In genomic region chr6:118198746-118199145, GRCh38 we compare ENCODE assay signal across 22 cellular contexts.
A peak's percentile ranks its signal among the peaks of the same experiment; 100 is the strongest.
DNase-seq lines count a peak whose midpoint lies in the region; ATAC-seq and TF ChIP-seq lines count a peak whose summit lies in the region.
"Had no signal": no experiment of that assay in that cellular context is flagged by ENCODE, and none has a peak within 500 bp of the region (broad histone marks: within the 10 kb centered on the region; RNA-seq: fewer than 3 reads in every experiment).

No MANE protein-coding gene starts in this region.

- H3K36me3 ChIP-seq in MG63, result no peaks in the 10 kb centered on the region
- H3K36me3 ChIP-seq in heart right ventricle, result no peaks in the 10 kb centered on the region
- H3K36me3 ChIP-seq: ascending aorta, prostate gland had no signal

- peaks cover 0 to 2% (median 0%) of the 10 kb centered on the region in 9 donors for H3K4me1 ChIP-seq in heart right ventricle
- H3K4me1 ChIP-seq: prostate gland had no signal

- peak; percentile 12 for DNase-seq in AG20443 (ENCODE audit: low spot score)
- peak; percentile 29 for DNase-seq in MG63
- peak; percentile 3 to 34 for DNase-seq in cardiac fibroblast (ENCODE audit: low read depth in 2 of 2)
- peak; percentile 17 for DNase-seq in kidney tubule cell (ENCODE audit: low spot score)
- DNase-seq in CD1c-positive myeloid dendritic cell (ENCODE audit: extremely low spot score), result no peak
- DNase-seq in heart right ventricle, result no peak
- DNase-seq in anterior cingulate cortex (lab: John Stamatoyannopoulos, UW), result no peak
- no peak for DNase-seq in SHP77 (lab: John Stamatoyannopoulos, UW)
- DNase-seq: activated CD4-positive, alpha-beta T cell treated with anti-CD3 and anti-CD28 coated beads, Interleukin-2, amount 50 U/mL, for 48 hours; activated naive CD4-positive, alpha-beta T cell; activated T-cell treated with anti-CD3 and anti-CD28 coated beads for 4 hours; C1 segment of cervical spinal cord; kidney; midbrain; NCI-H2029; NCI-H510A; nephron progenitor cell; Right ventricle myocardium superior; stimulated activated CD4-positive, alpha-beta T cell treated with anti-CD3 and anti-CD28 coated beads, Interleukin-12 subunit alpha, Interleukin-12 subunit beta, amount 100 ng/mL, for 4 hours; T-cell had no signal

- TF ChIP-seq CTCF in cardiac fibroblast (IDR thresholded peaks at IDR 0.05; ENCODE audit: low read depth, low read length), result no peak
- no peak for TF ChIP-seq CTCF in heart right ventricle (IDR thresholded peaks at IDR 0.05)

- intact Hi-C loops in heart right ventricle (cut with DNase I), result no loop called here

- WGBS in heart right ventricle, 2 donors, result 43 to 56% methylated on average over 1 of the region's 1 CpG

- H3K9me3 ChIP-seq in MG63, result no peaks in the 10 kb centered on the region
- no peaks in the 10 kb centered on the region for H3K9me3 ChIP-seq in heart right ventricle
- H3K9me3 ChIP-seq: ascending aorta, prostate gland had no signal

- no peak for ATAC-seq in heart right ventricle
- ATAC-seq: T-cell had no signal

- H3K27me3 ChIP-seq in MG63, result no peaks in the 10 kb centered on the region
- H3K27me3 ChIP-seq in heart right ventricle, result no peaks in the 10 kb centered on the region
- H3K27me3 ChIP-seq: ascending aorta had no signal

- H3K27ac ChIP-seq in heart right ventricle, result no peak overlapping the region
- H3K27ac ChIP-seq: ascending aorta, prostate gland had no signal

- H3K4me3 ChIP-seq in MG63 (no peak overlapping the region), cardiac fibroblast (replicated peaks in 1 of 2; ENCODE audit: low read depth in 2 of 2, low read length in 2 of 2) (no peak overlapping the region), heart right ventricle (no peak overlapping the region)
- H3K4me3 ChIP-seq: ascending aorta, prostate gland had no signal

Comparison
In these comparisons a context has a peak if more than half of its experiments do, and no peak if none do; other contexts are left out.
1. DNase-seq: peak in AG20443 (single experiment), MG63 (single experiment), cardiac fibroblast (2 of 2) and kidney tubule cell (single experiment); none in CD1c-positive myeloid dendritic cell (single experiment), heart right ventricle (0 of 2), anterior cingulate cortex (0 of 58) and SHP77 (0 of 2).